21 cellular contexts compared by ENCODE assay signal in genomic region chr1:36859926-36860325, GRCh38.
"Had no signal": no experiment of that assay in that cellular context is flagged by ENCODE, and none has a peak within 500 bp of the region (broad histone marks: within the 10 kb centered on the region; RNA-seq: fewer than 3 reads in every experiment).

No MANE protein-coding gene starts in this region.

- H3K36me3 ChIP-seq: gastrocnemius medialis, right lobe of liver, thoracic aorta had no signal

- H3K4me3 Mint-ChIP-seq: memory B cell; natural killer cell; stimulated activated naive B cell treated with anti-CD40 and anti-IgM and Interleukin-4, amounts not matched to agents 10 μg/mL and 1 μg/mL and 100 μg/mL, for 72 hours; stimulated activated naive CD8-positive, alpha-beta T cell treated with anti-CD3 and anti-CD28 coated beads, Interleukin-15, Interleukin-2, amounts not matched to agents 100 ng/mL and 50 ng/mL, for 24 hours had no signal

- H3K9me3 Mint-ChIP-seq: memory B cell; natural killer cell; stimulated activated naive B cell treated with anti-CD40 and anti-IgM and Interleukin-4, amounts not matched to agents 10 μg/mL and 1 μg/mL and 100 μg/mL, for 72 hours; stimulated activated naive CD8-positive, alpha-beta T cell treated with anti-CD3 and anti-CD28 coated beads, Interleukin-15, Interleukin-2, amounts not matched to agents 100 ng/mL and 50 ng/mL, for 24 hours had no signal

- H3K27me3 ChIP-seq: right lobe of liver, tibial nerve had no signal

- H3K27ac Mint-ChIP-seq: memory B cell; natural killer cell; stimulated activated naive B cell treated with anti-CD40 and anti-IgM and Interleukin-4, amounts not matched to agents 10 μg/mL and 1 μg/mL and 100 μg/mL, for 72 hours; stimulated activated naive CD8-positive, alpha-beta T cell treated with anti-CD3 and anti-CD28 coated beads, Interleukin-15, Interleukin-2, amounts not matched to agents 100 ng/mL and 50 ng/mL, for 24 hours had no signal

- H3K9ac ChIP-seq: parathyroid adenoma had no signal

- ATAC-seq: esophagus mucosa; gastrocnemius medialis; left lobe of liver; natural killer cell; stimulated activated naive B cell treated with anti-CD40 and anti-IgM and Interleukin-4, amounts not matched to agents 10 μg/mL and 1 μg/mL and 100 μg/mL, for 72 hours had no signal

- H3K36me3 Mint-ChIP-seq: memory B cell; natural killer cell; stimulated activated naive B cell treated with anti-CD40 and anti-IgM and Interleukin-4, amounts not matched to agents 10 μg/mL and 1 μg/mL and 100 μg/mL, for 72 hours had no signal

- DNase-seq: dorsolateral prefrontal cortex; effector CD4-positive, alpha-beta T cell; foreskin fibroblast; gastrocnemius medialis; head of caudate nucleus; kidney; natural killer cell; right lobe of liver; small intestine; stimulated activated CD4-positive, alpha-beta T cell treated with anti-CD3 and anti-CD28 coated beads, Interleukin-15, amount 100 ng/mL, for 24 hours; stimulated activated CD4-positive, alpha-beta T cell treated with anti-CD3 and anti-CD28 coated beads, Interleukin-2, amount 100 ng/mL, for 48 hours; stimulated activated naive B cell treated with anti-CD40 and anti-IgM and Interleukin-4, amounts not matched to agents 10 μg/mL and 1 μg/mL and 100 μg/mL, for 72 hours had no signal

- H3K27ac ChIP-seq: dorsolateral prefrontal cortex, epithelial cell of prostate, gastrocnemius medialis, parathyroid adenoma, right lobe of liver, thoracic aorta had no signal

- H2AFZ ChIP-seq: parathyroid adenoma had no signal

- H3K4me1 ChIP-seq: gastrocnemius medialis, parathyroid adenoma, right lobe of liver had no signal

- FAIRE-seq: kidney, small intestine had no signal

- H3K9me3 ChIP-seq: gastrocnemius medialis, right lobe of liver, thoracic aorta, tibial nerve had no signal

- H3K79me2 ChIP-seq: parathyroid adenoma had no signal

- H3K4me1 Mint-ChIP-seq: memory B cell; natural killer cell; stimulated activated naive B cell treated with anti-CD40 and anti-IgM and Interleukin-4, amounts not matched to agents 10 μg/mL and 1 μg/mL and 100 μg/mL, for 72 hours had no signal

- H3K4me3 ChIP-seq: dorsolateral prefrontal cortex, gastrocnemius medialis, lung, right lobe of liver, thoracic aorta, tibial nerve had no signal
